In genomic region chr21:46093668-46094400, GRCh38 we compare ENCODE assay signal across 13 cellular contexts. TPM values are rescaled to one million over a fixed set of nuclear protein-coding genes. Genes with fewer than 3 reads are reported as not detected.
DNase-seq lines count a peak whose midpoint lies in the region; ATAC-seq and TF ChIP-seq lines count a peak whose summit lies in the region.
"Had no signal": no experiment of that assay in that cellular context is flagged by ENCODE, and none has a peak within 500 bp of the region (broad histone marks: within the 10 kb centered on the region; RNA-seq: fewer than 3 reads in every experiment).

No MANE protein-coding gene starts in this region.

- no peaks in the 10 kb centered on the region for H4K20me1 ChIP-seq in neural progenitor cell (ENCODE audit: low read depth)

- H3K27ac ChIP-seq in spleen (peak overlapping the region in 2 of 8 donors; percentile 62 to 69), neural progenitor cell (no peak overlapping the region)

- H3K36me3 Mint-ChIP-seq in activated T-helper 2 cell treated with anti-CD3 and anti-CD28 coated beads, Interferon-gamma antibody, Interleukin-2, Interleukin-4, amounts not matched to agents 10 μg/mL and 5 μg/mL and 100 μg/mL, durations not matched to agents 14 hours and 24 hours and 36 hours (ENCODE audit: low read depth) = no peaks in the 10 kb centered on the region
- H3K36me3 Mint-ChIP-seq in neural progenitor cell = peaks cover 6% of the 10 kb centered on the region
- H3K36me3 Mint-ChIP-seq: CD4-positive, CD25-positive, alpha-beta regulatory T cell had no signal

- no peak overlapping the region for H3K27ac Mint-ChIP-seq in activated T-helper 2 cell treated with anti-CD3 and anti-CD28 coated beads, Interferon-gamma antibody, Interleukin-2, Interleukin-4, amounts not matched to agents 10 μg/mL and 5 μg/mL and 100 μg/mL, durations not matched to agents 14 hours and 24 hours and 36 hours
- H3K27ac Mint-ChIP-seq in neural progenitor cell = no peak overlapping the region
- H3K27ac Mint-ChIP-seq: CD4-positive, CD25-positive, alpha-beta regulatory T cell; stimulated activated naive CD8-positive, alpha-beta T cell treated with anti-CD3 and anti-CD28 coated beads, Interleukin-15, Interleukin-2, amounts not matched to agents 100 ng/mL and 50 ng/mL, for 24 hours had no signal

- H3K4me1 Mint-ChIP-seq in activated T-helper 2 cell treated with anti-CD3 and anti-CD28 coated beads, Interferon-gamma antibody, Interleukin-2, Interleukin-4, amounts not matched to agents 10 μg/mL and 5 μg/mL and 100 μg/mL, durations not matched to agents 14 hours and 24 hours and 36 hours (ENCODE audit: low read depth) = no peaks in the 10 kb centered on the region
- H3K4me1 Mint-ChIP-seq in neural progenitor cell = peaks cover 3% of the 10 kb centered on the region

- H3K9me3 ChIP-seq in spleen (peaks cover 0 to 6% (median 4%) of the 10 kb centered on the region in 8 donors), neural progenitor cell (ENCODE audit: low read depth) (no peaks in the 10 kb centered on the region)

- 66 to 87% (median 81%) methylated on average over 9 to 11 of the region's 11 CpGs for WGBS in spleen, 5 donors

- no peak overlapping the region for H3K4me3 ChIP-seq in H7 (ENCODE audit: insufficient read depth, low read depth, low read length)
- no peak overlapping the region for H3K4me3 ChIP-seq in spleen
- no peak overlapping the region for H3K4me3 ChIP-seq in neural progenitor cell

- H3K27me3 Mint-ChIP-seq in activated T-helper 2 cell treated with anti-CD3 and anti-CD28 coated beads, Interferon-gamma antibody, Interleukin-2, Interleukin-4, amounts not matched to agents 10 μg/mL and 5 μg/mL and 100 μg/mL, durations not matched to agents 14 hours and 24 hours and 36 hours (ENCODE audit: low read depth) = peaks cover 4% of the 10 kb centered on the region
- peaks cover 19% of the 10 kb centered on the region for H3K27me3 Mint-ChIP-seq in neural progenitor cell (ENCODE audit: insufficient read depth, low read depth)

- H3K36me3 ChIP-seq in H7 (replicated peaks; ENCODE audit: control insufficient read depth, insufficient read depth, low read length) (no peaks in the 10 kb centered on the region), spleen (no peaks in the 10 kb centered on the region), neural progenitor cell (no peaks in the 10 kb centered on the region)

- ATAC-seq in left lobe of liver = no peak
- ATAC-seq in HG03135 (IDR thresholded peaks at IDR 0.05; ENCODE audit: unreplicated experiment) = no peak
- ATAC-seq in HG03457 (IDR thresholded peaks at IDR 0.05; ENCODE audit: unreplicated experiment) = no peak
- ATAC-seq: HCT116 had no signal

- no peak for TF ChIP-seq CTCF in spleen (IDR thresholded peaks at IDR 0.05 in 8 of 11, conservative IDR thresholded peaks at IDR 0.05 in 3 of 11)
- no peak for TF ChIP-seq CTCF in neural progenitor cell (IDR thresholded peaks at IDR 0.05)

- no peaks in the 10 kb centered on the region for H3F3A ChIP-seq in neural progenitor cell (ENCODE audit: low read depth)

- TF ChIP-seq POLR2A in spleen (IDR thresholded peaks at IDR 0.05) = no peak

- no peak overlapping the region for H3K4me2 ChIP-seq in neural progenitor cell

- H3K9ac ChIP-seq in neural progenitor cell = no peak overlapping the region

- H3K4me3 Mint-ChIP-seq in activated T-helper 2 cell treated with anti-CD3 and anti-CD28 coated beads, Interferon-gamma antibody, Interleukin-2, Interleukin-4, amounts not matched to agents 10 μg/mL and 5 μg/mL and 100 μg/mL, durations not matched to agents 14 hours and 24 hours and 36 hours (ENCODE audit: low read depth) = no peak overlapping the region
- H3K4me3 Mint-ChIP-seq in neural progenitor cell = no peak overlapping the region
- H3K4me3 Mint-ChIP-seq: stimulated activated naive CD8-positive, alpha-beta T cell treated with anti-CD3 and anti-CD28 coated beads, Interleukin-15, Interleukin-2, amounts not matched to agents 100 ng/mL and 50 ng/mL, for 24 hours had no signal

- H2AFZ ChIP-seq in neural progenitor cell (replicated peaks) = no peak overlapping the region

- H3K4me1 ChIP-seq in spleen (peaks cover 0 to 31% (median 9%) of the 10 kb centered on the region in 6 donors), neural progenitor cell (no peaks in the 10 kb centered on the region)

- DNase-seq in H7 (peak; percentile 44), left lobe of liver (ENCODE audit: low spot score) (peak; percentile 39), spleen (peak; percentile 76), NCI-H226 (no peak), neural progenitor cell (ENCODE audit: low spot score) (no peak)
- DNase-seq in activated T-helper 2 cell treated with anti-CD3 and anti-CD28 coated beads, Interferon-gamma antibody, Interleukin-2, Interleukin-4, amounts not matched to agents 10 μg/mL and 5 μg/mL and 100 μg/mL, durations not matched to agents 14 hours and 24 hours and 36 hours (ENCODE audit: low spot score) = peak; percentile 3
- DNase-seq: CD4-positive, CD25-positive, alpha-beta regulatory T cell; midbrain; stimulated activated CD4-positive, alpha-beta T cell treated with anti-CD3 and anti-CD28 coated beads, Interleukin-4, amount 100 ng/mL, for 1 hour had no signal

- intact Hi-C loops in activated T-helper 2 cell treated with anti-CD3 and anti-CD28 coated beads, Interferon-gamma antibody, Interleukin-2, Interleukin-4, amounts not matched to agents 10 μg/mL and 5 μg/mL and 100 μg/mL, durations not matched to agents 14 hours and 24 hours and 36 hours (cut with micrococcal nuclease) = no loop called here
- intact Hi-C loops in spleen (cut with DNase I; ENCODE audit: low total_unique reads) = no loop called here

- H3K79me2 ChIP-seq in neural progenitor cell (ENCODE audit: low read depth) = no peaks in the 10 kb centered on the region

- peaks cover 5% of the 10 kb centered on the region for H3K27me3 ChIP-seq in H7 (ENCODE audit: control insufficient read depth, insufficient read depth, low read length)
- peaks cover 0 to 28% (median 18%) of the 10 kb centered on the region in 7 donors for H3K27me3 ChIP-seq in spleen (replicated peaks in 1 of 7)
- peaks cover 27% of the 10 kb centered on the region for H3K27me3 ChIP-seq in neural progenitor cell

- peaks cover 22% of the 10 kb centered on the region for H3K9me3 Mint-ChIP-seq in activated T-helper 2 cell treated with anti-CD3 and anti-CD28 coated beads, Interferon-gamma antibody, Interleukin-2, Interleukin-4, amounts not matched to agents 10 μg/mL and 5 μg/mL and 100 μg/mL, durations not matched to agents 14 hours and 24 hours and 36 hours
- peaks cover 22% of the 10 kb centered on the region for H3K9me3 Mint-ChIP-seq in neural progenitor cell

RNA-seq across cellular contexts. Expression of gene COL6A2, which starts 4.1 kb away (rescaled TPM):
- 127 and 143 TPM in 2 replicates for total RNA-seq in H7 (2014; rRNA removed; shearing (Covaris generic))
- 2.2 TPM in 2 replicates for total RNA-seq in activated T-helper 2 cell treated with anti-CD3 and anti-CD28 coated beads, Interferon-gamma antibody, Interleukin-2, Interleukin-4, amounts not matched to agents 10 μg/mL and 5 μg/mL and 100 μg/mL, durations not matched to agents 14 hours and 24 hours and 36 hours
- 34.9 TPM for total RNA-seq in left lobe of liver
- total RNA-seq in spleen = 100 to 1,000 TPM; 105 to 259 (median 198) TPM
- 100 to 1,000 TPM; 101 to 244 (median 110) TPM for polyA plus RNA-seq in spleen
- 5.2 and 22.8 TPM in 2 replicates for total RNA-seq in neural progenitor cell (ENCODE audit: low replicate concordance)

Comparison
In these comparisons a context has a peak if more than half of its experiments do, and no peak if none do; other contexts are left out.
1. DNase-seq: peak in H7 (single experiment), activated T-helper 2 cell treated with anti-CD3 and anti-CD28 coated beads, Interferon-gamma antibody, Interleukin-2, Interleukin-4, amounts not matched to agents 10 μg/mL and 5 μg/mL and 100 μg/mL, durations not matched to agents 14 hours and 24 hours and 36 hours (single experiment), left lobe of liver (single experiment) and spleen (single experiment); none in NCI-H226 (single experiment) and neural progenitor cell (single experiment).